17 cellular contexts compared by ENCODE assay signal in genomic region chr15:47720555-47720954, GRCh38. TPM values are rescaled to one million over a fixed set of nuclear protein-coding genes. Genes with fewer than 3 reads are reported as not detected.
A peak's percentile ranks its signal among the peaks of the same experiment; 100 is the strongest.
DNase-seq lines count a peak whose midpoint lies in the region; ATAC-seq and TF ChIP-seq lines count a peak whose summit lies in the region.
"Had no signal": no experiment of that assay in that cellular context is flagged by ENCODE, and none has a peak within 500 bp of the region (broad histone marks: within the 10 kb centered on the region; RNA-seq: fewer than 3 reads in every experiment).

No MANE protein-coding gene starts in this region.

- H3K4me1 Mint-ChIP-seq in CD14-positive monocyte (peaks cover 17% of the 10 kb centered on the region), immature natural killer cell (peaks cover 2 to 6% of the 10 kb centered on the region in 2 donors)
- H3K4me1 Mint-ChIP-seq in natural killer cell treated with Interleukin-12 subunit alpha and Interleukin-12 subunit beta and Interleukin-15 and Interleukin-18, amount 100 ng/mL, for 72 hours (ENCODE audit: low read depth in 2 of 2), result peaks cover 0 to 10% of the 10 kb centered on the region in 2 donors

- H3K4me3 Mint-ChIP-seq in CD14-positive monocyte (peak overlapping the region in 1 of 2 donors; percentile 62), immature natural killer cell (no peak overlapping the region)
- no peak overlapping the region for H3K4me3 Mint-ChIP-seq in natural killer cell treated with Interleukin-12 subunit alpha and Interleukin-12 subunit beta and Interleukin-15 and Interleukin-18, amount 100 ng/mL, for 72 hours
- H3K4me3 Mint-ChIP-seq: activated CD4-positive, alpha-beta T cell treated with anti-CD3 and anti-CD28 coated beads for 36 hours; activated T-cell treated with anti-CD3 and anti-CD28 coated beads, Interleukin-2, amount 50 U/mL, for 24 hours had no signal

- ATAC-seq in psoas muscle (no peak), GM18867 (IDR thresholded peaks at IDR 0.05; ENCODE audit: unreplicated experiment) (no peak)
- no peak for ATAC-seq in natural killer cell treated with Interleukin-12 subunit alpha and Interleukin-12 subunit beta and Interleukin-15 and Interleukin-18, amount 100 ng/mL, for 72 hours
- ATAC-seq: activated CD4-positive, alpha-beta T cell treated with anti-CD3 and anti-CD28 coated beads for 36 hours had no signal

- DNase-seq in EH (ENCODE audit: low read depth) (peak; percentile 5), NCI-H69 (lab: John Stamatoyannopoulos, UW) (peak; percentile 65), fibroblast of villous mesenchyme (ENCODE audit: low read depth) (no peak), psoas muscle (no peak), CD14-positive monocyte (ENCODE audit: low spot score) (no peak), immature natural killer cell (no peak)
- no peak for DNase-seq in natural killer cell treated with Interleukin-12 subunit alpha and Interleukin-12 subunit beta and Interleukin-15 and Interleukin-18, amount 100 ng/mL, for 72 hours (ENCODE audit: low spot score)
- DNase-seq: activated CD4-positive, alpha-beta T cell treated with anti-CD3 and anti-CD28 coated beads for 36 hours; activated T-cell treated with anti-CD3 and anti-CD28 coated beads, Interleukin-2, amount 50 U/mL, for 24 hours; EL; hippocampal formation; mammary epithelial cell; NCI-H1105 treated with DMSO at 0.1 percent for 48 hours; NCI-H524 treated with DMSO at 0.1 percent for 48 hours had no signal

- H3K27me3 ChIP-seq in psoas muscle (ENCODE audit: insufficient read depth in 3 of 3, low read length in 2 of 3), result no peaks in the 10 kb centered on the region

- H3K27me3 Mint-ChIP-seq in CD14-positive monocyte (ENCODE audit: low read depth in 3 of 3) (peaks cover 42 to 68% (median 47%) of the 10 kb centered on the region in 3 donors), immature natural killer cell (ENCODE audit: low read depth in 3 of 3) (peaks cover 13 to 21% (median 14%) of the 10 kb centered on the region in 3 donors)
- H3K27me3 Mint-ChIP-seq in natural killer cell treated with Interleukin-12 subunit alpha and Interleukin-12 subunit beta and Interleukin-15 and Interleukin-18, amount 100 ng/mL, for 72 hours, result peaks cover 29 to 45% of the 10 kb centered on the region in 2 donors

- H3K9me3 ChIP-seq in psoas muscle, result no peaks in the 10 kb centered on the region

- peaks cover 60% of the 10 kb centered on the region for H3K4me1 ChIP-seq in psoas muscle

- H3K36me3 Mint-ChIP-seq in CD14-positive monocyte (no peaks in the 10 kb centered on the region), immature natural killer cell (peaks cover 0 to 4% (median 0%) of the 10 kb centered on the region in 3 donors)
- peaks cover 4% of the 10 kb centered on the region for H3K36me3 Mint-ChIP-seq in natural killer cell treated with Interleukin-12 subunit alpha and Interleukin-12 subunit beta and Interleukin-15 and Interleukin-18, amount 100 ng/mL, for 72 hours

- H3K4me3 ChIP-seq in fibroblast of villous mesenchyme (ENCODE audit: low read depth, low read length) (peak overlapping the region; percentile 82), psoas muscle (peak overlapping the region; percentile 74)
- H3K4me3 ChIP-seq: BLaER1 treated with 17β-estradiol and CSF1 and Interleukin-3, amounts not matched to agents 10 nM and 100 nM had no signal

- intact Hi-C loops in psoas muscle (cut with DNase I) (no loop called here), CD14-positive monocyte (cut with micrococcal nuclease) (no loop called here)

- H3K36me3 ChIP-seq in psoas muscle (ENCODE audit: insufficient read depth in 1 of 2, low read depth in 1 of 2), result no peaks in the 10 kb centered on the region
- H3K36me3 ChIP-seq: BLaER1 treated with 17β-estradiol and CSF1 and Interleukin-3, amounts not matched to agents 10 nM and 100 nM had no signal

- no peak for TF ChIP-seq CTCF in fibroblast of villous mesenchyme (IDR thresholded peaks at IDR 0.05; ENCODE audit: insufficient read depth, low read depth, low read length)
- TF ChIP-seq CTCF in psoas muscle (IDR thresholded peaks at IDR 0.05), result no peak
- TF ChIP-seq CTCF in CD14-positive monocyte (IDR thresholded peaks at IDR 0.05), result no peak

- 33 to 60% (median 38%) methylated on average over 4 of the region's 4 CpGs for WGBS in psoas muscle, 3 donors

- no peak overlapping the region for H3K27ac Mint-ChIP-seq in CD14-positive monocyte
- no peak overlapping the region for H3K27ac Mint-ChIP-seq in immature natural killer cell
- no peak overlapping the region for H3K27ac Mint-ChIP-seq in natural killer cell treated with Interleukin-12 subunit alpha and Interleukin-12 subunit beta and Interleukin-15 and Interleukin-18, amount 100 ng/mL, for 72 hours
- H3K27ac Mint-ChIP-seq: activated CD4-positive, alpha-beta T cell treated with anti-CD3 and anti-CD28 coated beads for 36 hours; activated T-cell treated with anti-CD3 and anti-CD28 coated beads, Interleukin-2, amount 50 U/mL, for 24 hours had no signal

- peaks cover 0 to 10% (median 7%) of the 10 kb centered on the region in 7 donors for H3K9me3 Mint-ChIP-seq in CD14-positive monocyte
- H3K9me3 Mint-ChIP-seq in immature natural killer cell, result peaks cover 0 to 3% (median under 1%) of the 10 kb centered on the region in 6 donors
- H3K9me3 Mint-ChIP-seq in natural killer cell treated with Interleukin-12 subunit alpha and Interleukin-12 subunit beta and Interleukin-15 and Interleukin-18, amount 100 ng/mL, for 72 hours, result no peaks in the 10 kb centered on the region
- H3K9me3 Mint-ChIP-seq: activated T-cell treated with anti-CD3 and anti-CD28 coated beads, Interleukin-2, amount 50 U/mL, for 24 hours had no signal

- H3K27ac ChIP-seq in psoas muscle, result peak overlapping the region; percentile 91
- H3K27ac ChIP-seq: BLaER1 treated with 17β-estradiol and CSF1 and Interleukin-3, amounts not matched to agents 10 nM and 100 nM had no signal

RNA-seq across cellular contexts. Expression of gene SEMA6D, which starts 3.2 kb away (rescaled TPM):
- total RNA-seq in fibroblast of villous mesenchyme (3.0 and 17.4 TPM in 2 replicates), psoas muscle (1 to 10 TPM; 3.5 to 7.4 (median 3.7) TPM)
- polyA plus RNA-seq in psoas muscle (1 to 10 TPM; 1.1 to 5.8 (median 2.5) TPM), CD14-positive monocyte (not detected), immature natural killer cell (not detected)
- total RNA-seq in natural killer cell treated with Interleukin-12 subunit alpha and Interleukin-12 subunit beta and Interleukin-15 and Interleukin-18, amount 100 ng/mL, for 72 hours, result not detected
- total RNA-seq: activated CD4-positive, alpha-beta T cell treated with anti-CD3 and anti-CD28 coated beads for 36 hours; T-helper 1 cell treated with Interleukin-12 subunit alpha and Interleukin-12 subunit beta and Interleukin-4 antibody, amounts not matched to agents 30 ng/mL and 1 ng/mL, for 36 hours had no signal

Comparison
In these comparisons a context has a peak if more than half of its experiments do, and no peak if none do; other contexts are left out.
1. DNase-seq: peak in EH (single experiment) and NCI-H69 (single experiment); none in fibroblast of villous mesenchyme (single experiment), psoas muscle (0 of 2), CD14-positive monocyte (single experiment), immature natural killer cell (0 of 3) and natural killer cell treated with Interleukin-12 subunit alpha and Interleukin-12 subunit beta and Interleukin-15 and Interleukin-18, amount 100 ng/mL, for 72 hours (single experiment).